In the genomic region with DNA sequence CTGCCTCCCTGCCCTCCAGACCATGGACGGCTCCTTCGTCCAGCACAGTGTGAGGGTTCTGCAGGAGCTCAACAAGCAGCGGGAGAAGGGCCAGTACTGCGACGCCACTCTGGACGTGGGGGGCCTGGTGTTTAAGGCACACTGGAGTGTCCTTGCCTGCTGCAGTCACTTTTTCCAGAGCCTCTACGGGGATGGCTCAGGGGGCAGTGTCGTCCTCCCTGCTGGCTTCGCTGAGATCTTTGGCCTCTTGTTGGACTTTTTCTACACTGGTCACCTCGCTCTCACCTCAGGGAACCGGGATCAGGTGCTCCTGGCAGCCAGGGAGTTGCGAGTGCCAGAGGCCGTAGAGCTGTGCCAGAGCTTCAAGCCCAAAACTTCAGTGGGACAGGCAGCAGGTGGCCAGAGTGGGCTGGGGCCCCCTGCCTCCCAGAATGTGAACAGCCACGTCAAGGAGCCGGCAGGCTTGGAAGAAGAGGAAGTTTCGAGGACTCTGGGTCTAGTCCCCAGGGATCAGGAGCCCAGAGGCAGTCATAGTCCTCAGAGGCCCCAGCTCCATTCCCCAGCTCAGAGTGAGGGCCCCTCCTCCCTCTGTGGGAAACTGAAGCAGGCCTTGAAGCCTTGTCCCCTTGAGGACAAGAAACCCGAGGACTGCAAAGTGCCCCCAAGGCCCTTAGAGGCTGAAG, we compare ENCODE assay signal across 9 cellular contexts. TPM values are rescaled to one million over a fixed set of nuclear protein-coding genes. Genes with fewer than 3 reads are reported as not detected.
A peak's percentile ranks its signal among the peaks of the same experiment; 100 is the strongest.
DNase-seq lines count a peak whose midpoint lies in the region; ATAC-seq and TF ChIP-seq lines count a peak whose summit lies in the region.
"Had no signal": no experiment of that assay in that cellular context is flagged by ENCODE, and none has a peak within 500 bp of the region (broad histone marks: within the 10 kb centered on the region; RNA-seq: fewer than 3 reads in every experiment).

No MANE protein-coding gene starts in this region.

- no peak overlapping the region for H2AFZ ChIP-seq in OCI-LY3 (ENCODE audit: low read depth, low read length)

- H3K4me3 ChIP-seq in OCI-LY3 (ENCODE audit: low read length), result peak overlapping the region; percentile 98
- H3K4me3 ChIP-seq in mucosa of stomach (ENCODE audit: low read length), result peak overlapping the region; percentile 89

- peak overlapping the region; percentile 82 for H3K9ac ChIP-seq in OCI-LY3 (ENCODE audit: low read length)
- peak overlapping the region; percentile 84 for H3K9ac ChIP-seq in mucosa of stomach (ENCODE audit: low read length)

- ATAC-seq in GM21447 (IDR thresholded peaks at IDR 0.05; ENCODE audit: unreplicated experiment), result no peak

- H3K4me1 ChIP-seq in OCI-LY3 (ENCODE audit: low read length) (peaks cover 13% of the 10 kb centered on the region), mucosa of stomach (ENCODE audit: control insufficient read depth, insufficient read depth, low read length) (peaks cover 32% of the 10 kb centered on the region)

- peaks cover 19% of the 10 kb centered on the region for H3K79me2 ChIP-seq in OCI-LY3 (ENCODE audit: low read length)

- H4K20me1 ChIP-seq in OCI-LY3 (ENCODE audit: insufficient read depth, low read length), result no peaks in the 10 kb centered on the region

- H3K9me3 ChIP-seq in OCI-LY3 (ENCODE audit: insufficient read depth, low read length), result no peaks in the 10 kb centered on the region
- no peaks in the 10 kb centered on the region for H3K9me3 ChIP-seq in mucosa of stomach (ENCODE audit: control insufficient read depth, low read length)

- H3K36me3 ChIP-seq in OCI-LY3 (replicated peaks; ENCODE audit: low read depth, low read length) (no peaks in the 10 kb centered on the region), mucosa of stomach (ENCODE audit: control insufficient read depth, insufficient read depth, low read length) (peaks cover 4% of the 10 kb centered on the region)

- H3K27me3 ChIP-seq in OCI-LY3 (ENCODE audit: low read depth, low read length) (no peaks in the 10 kb centered on the region), mucosa of stomach (ENCODE audit: control insufficient read depth, insufficient read depth, low read length) (no peaks in the 10 kb centered on the region)

- DNase-seq in ELR (ENCODE audit: low read depth), result peak; percentile 22
- peak; percentile 37 for DNase-seq in dermis blood vessel endothelial cell
- DNase-seq in GM19240 (ENCODE audit: insufficient read length, low spot score), result no peak
- no peak for DNase-seq in HuH-7.5 (ENCODE audit: low spot score)
- no peak for DNase-seq in AG20443 (ENCODE audit: low spot score)

- peak overlapping the region; percentile 94 for H3K4me2 ChIP-seq in OCI-LY3 (ENCODE audit: low read length)

- H3K27ac ChIP-seq in OCI-LY3 (ENCODE audit: low read length), result peak overlapping the region; percentile 39; the same call in 1 of the 2 replicates

- no peak for TF ChIP-seq CTCF in OCI-LY3 (IDR thresholded peaks at IDR 0.05; ENCODE audit: low read depth, low read length)

RNA-seq across cellular contexts. Expression of a gene that starts 0.9 kb away (rescaled TPM):
- 12.0 and 22.5 TPM in 2 replicates for total RNA-seq in dermis blood vessel endothelial cell

RNA-seq across cellular contexts. Expression of a gene that starts 21.9 kb away (rescaled TPM):
- total RNA-seq in dermis blood vessel endothelial cell, result 25.9 and 31.7 TPM in 2 replicates

RNA-seq across cellular contexts. Expression of a gene that starts 25.6 kb away (rescaled TPM):
- total RNA-seq in dermis blood vessel endothelial cell, result under 0.01 TPM in 1 of 2 replicates, not detected in the other
- total RNA-seq: T-helper 1 cell treated with Interleukin-12 subunit alpha and Interleukin-12 subunit beta and Interleukin-4 antibody, amounts not matched to agents 30 ng/mL and 1 ng/mL, for 36 hours had no signal

RNA-seq across cellular contexts. Expression of a gene that starts 26.4 kb away (rescaled TPM):
- total RNA-seq in dermis blood vessel endothelial cell, result 27.1 and 30.6 TPM in 2 replicates

RNA-seq across cellular contexts. Expression of a gene that starts 32.8 kb away (rescaled TPM):
- 10.2 and 16.7 TPM in 2 replicates for total RNA-seq in dermis blood vessel endothelial cell

Comparison
In these comparisons a context has a peak if more than half of its experiments do, and no peak if none do; other contexts are left out.
1. DNase-seq: peak in ELR (single experiment) and dermis blood vessel endothelial cell (single experiment); none in GM19240 (single experiment), HuH-7.5 (single experiment) and AG20443 (single experiment).